In genomic region chr7:14835399-14835798, GRCh38 we compare ENCODE assay signal across 13 cellular contexts.
A peak's percentile ranks its signal among the peaks of the same experiment; 100 is the strongest.
DNase-seq lines count a peak whose midpoint lies in the region; ATAC-seq and TF ChIP-seq lines count a peak whose summit lies in the region.
"Had no signal": no experiment of that assay in that cellular context is flagged by ENCODE, and none has a peak within 500 bp of the region (broad histone marks: within the 10 kb centered on the region; RNA-seq: fewer than 3 reads in every experiment).

No MANE protein-coding gene starts in this region.

- no peaks in the 10 kb centered on the region for H3K36me3 Mint-ChIP-seq in glutamatergic neuron (ENCODE audit: unreplicated experiment)
- no peaks in the 10 kb centered on the region for H3K36me3 Mint-ChIP-seq in type B pancreatic cell
- H3K36me3 Mint-ChIP-seq: CD8-positive, alpha-beta memory T cell; memory B cell had no signal

- no peak overlapping the region for H3K4me3 Mint-ChIP-seq in glutamatergic neuron (ENCODE audit: unreplicated experiment)
- no peak overlapping the region for H3K4me3 Mint-ChIP-seq in type B pancreatic cell
- H3K4me3 Mint-ChIP-seq: CD8-positive, alpha-beta memory T cell; memory B cell had no signal

- TF ChIP-seq CTCF in brain microvascular endothelial cell (IDR thresholded peaks at IDR 0.05; ENCODE audit: low read depth, low read length, missing control alignments) = no peak
- no peak for TF ChIP-seq CTCF in glutamatergic neuron (IDR thresholded peaks at IDR 0.05; ENCODE audit: partially characterized antibody, unreplicated experiment)
- TF ChIP-seq CTCF in type B pancreatic cell (conservative IDR thresholded peaks at IDR 0.05) = no peak

- H3K27me3 ChIP-seq in brain microvascular endothelial cell (replicated peaks) = no peaks in the 10 kb centered on the region
- H3K27me3 ChIP-seq: testis had no signal

- in situ Hi-C loops in brain microvascular endothelial cell (cut with HindIII; ENCODE audit: low pct_ligation_motif_present, low sequenced_read_pairs) = no loop called here

- DNase-seq in NCI-H2196 (lab: John Stamatoyannopoulos, UW; ENCODE audit: unreplicated experiment) (peak; percentile 10), NCI-H2196 treated with DMSO at 0.1 percent for 48 hours (lab: John Stamatoyannopoulos, UW; ENCODE audit: unreplicated experiment) (no peak), NCI-H2227 treated with DMSO at 0.1 percent for 48 hours (lab: John Stamatoyannopoulos, UW) (peak; percentile 73), brain microvascular endothelial cell (no peak), glutamatergic neuron (no peak), type B pancreatic cell (ENCODE audit: extremely low spot score, unreplicated experiment) (no peak)
- DNase-seq: activated CD4-positive, alpha-beta T cell treated with anti-CD3 and anti-CD28 coated beads, Interleukin-2, amount 50 U/mL, for 48 hours; CD8-positive, alpha-beta memory T cell; effector memory CD4-positive, alpha-beta T cell; testis had no signal

- no peak overlapping the region for H3K27ac Mint-ChIP-seq in glutamatergic neuron (ENCODE audit: unreplicated experiment)
- H3K27ac Mint-ChIP-seq in type B pancreatic cell = no peak overlapping the region
- H3K27ac Mint-ChIP-seq: CD8-positive, alpha-beta memory T cell; memory B cell had no signal

- H3K27me3 Mint-ChIP-seq in glutamatergic neuron (ENCODE audit: unreplicated experiment) = no peaks in the 10 kb centered on the region
- no peaks in the 10 kb centered on the region for H3K27me3 Mint-ChIP-seq in type B pancreatic cell
- H3K27me3 Mint-ChIP-seq: CD8-positive, alpha-beta memory T cell; memory B cell had no signal

- peaks cover 20% of the 10 kb centered on the region for H3K4me1 Mint-ChIP-seq in glutamatergic neuron (ENCODE audit: low read depth, unreplicated experiment)
- peaks cover 16% of the 10 kb centered on the region for H3K4me1 Mint-ChIP-seq in type B pancreatic cell (ENCODE audit: unreplicated experiment)
- H3K4me1 Mint-ChIP-seq: CD8-positive, alpha-beta memory T cell; memory B cell had no signal

- no peaks in the 10 kb centered on the region for H3K36me3 ChIP-seq in brain microvascular endothelial cell (replicated peaks)

- peak overlapping the region; percentile 86 for H3K27ac ChIP-seq in brain microvascular endothelial cell
- H3K27ac ChIP-seq: testis had no signal

- ATAC-seq in GM18861 (IDR thresholded peaks at IDR 0.05; ENCODE audit: unreplicated experiment) (no peak), HG03097 (IDR thresholded peaks at IDR 0.05; ENCODE audit: low FRiP score, unreplicated experiment) (no peak)

- H3K9me3 Mint-ChIP-seq in glutamatergic neuron (ENCODE audit: unreplicated experiment) = no peaks in the 10 kb centered on the region
- H3K9me3 Mint-ChIP-seq in type B pancreatic cell = no peaks in the 10 kb centered on the region

- H3K4me3 ChIP-seq in brain microvascular endothelial cell (ENCODE audit: low read depth, low read length) = no peak overlapping the region
- H3K4me3 ChIP-seq: testis had no signal

Comparison
In these comparisons a context has a peak if more than half of its experiments do, and no peak if none do; other contexts are left out.
1. DNase-seq: peak in NCI-H2196 (single experiment) and NCI-H2227 treated with DMSO at 0.1 percent for 48 hours (single experiment); none in NCI-H2196 treated with DMSO at 0.1 percent for 48 hours (single experiment), brain microvascular endothelial cell (single experiment), glutamatergic neuron (single experiment) and type B pancreatic cell (single experiment).